ENCODE assay signal across 1 cellular context in genomic region chr2:105391058-105391627, GRCh38.
TF ChIP-seq lines count a peak whose summit lies in the region.

No MANE protein-coding gene starts in this region.

TF ChIP-seq in endothelial cell of umbilical vein, 7 proteins besides CTCF, POLR2A, EP300 and RAD21 (continued from another document):
- TF ChIP-seq POLR2AphosphoS5 (IDR thresholded peaks at IDR 0.05; ENCODE audit: insufficient read depth, low read depth, low read length) (no peak), EZH2 (IDR thresholded peaks at IDR 0.05; ENCODE audit: borderline replicate concordance, low read depth, low read length, severe bottlenecking) (no peak)
TF ChIP-seq in endothelial cell of umbilical vein: peak in this region for 0.
